In genomic region chr4:76674995-76675394, GRCh38 we compare ENCODE assay signal across 19 cellular contexts.
DNase-seq lines count a peak whose midpoint lies in the region; ATAC-seq lines count a peak whose summit lies in the region.
"Had no signal": no experiment of that assay in that cellular context is flagged by ENCODE, and none has a peak within 500 bp of the region (broad histone marks: within the 10 kb centered on the region; RNA-seq: fewer than 3 reads in every experiment).

No MANE protein-coding gene starts in this region.

- peak; percentile 73 for DNase-seq in LoVo (ENCODE audit: low spot score)
- peak; percentile 30 for DNase-seq in mucosa of gallbladder (ENCODE audit: low spot score)
- no peak for DNase-seq in T-helper 2 cell
- DNase-seq in RKO (ENCODE audit: low spot score) = no peak
- no peak for DNase-seq in amniotic stem cell (lab: John Stamatoyannopoulos, UW)
- DNase-seq: BE2C; CD4-positive, CD25-positive, alpha-beta regulatory T cell; COR-L47; DND-41; H7; NCI-H1694 treated with DMSO at 0.1 percent for 48 hours; NCI-H2081 treated with DMSO at 0.1 percent for 48 hours; NCI-H2171 treated with DMSO at 0.1 percent for 48 hours; NCI-H526; OCI-M1; Right ventricle myocardium superior had no signal

- H3K27me3 ChIP-seq in duodenal mucosa (ENCODE audit: control insufficient read depth in 1 of 2, insufficient read depth in 2 of 2, low read length in 2 of 2) = no peaks in the 10 kb centered on the region
- H3K27me3 ChIP-seq: BE2C had no signal

- peak overlapping the region; percentile 64 for H3K27ac ChIP-seq in duodenal mucosa (ENCODE audit: low read depth, low read length)

- H3K4me3 ChIP-seq in duodenal mucosa (ENCODE audit: low read depth in 1 of 2, low read length in 2 of 2) = peak overlapping the region in 1 of 2 donors; percentile 13
- H3K4me3 ChIP-seq: GM12878 had no signal

- peaks cover 15 to 22% of the 10 kb centered on the region in 2 donors for H3K4me1 ChIP-seq in duodenal mucosa (ENCODE audit: control insufficient read depth in 1 of 2, insufficient read depth in 2 of 2, low read length in 2 of 2)
- H3K4me1 ChIP-seq: BE2C had no signal

- no peaks in the 10 kb centered on the region for H3K9me3 ChIP-seq in duodenal mucosa (ENCODE audit: control insufficient read depth in 1 of 2, low read length in 2 of 2)
- H3K9me3 ChIP-seq: BE2C had no signal

- H3K36me3 ChIP-seq in duodenal mucosa (ENCODE audit: control insufficient read depth in 1 of 2, insufficient read depth in 2 of 2, low read length in 2 of 2) = no peaks in the 10 kb centered on the region
- H3K36me3 ChIP-seq: BE2C had no signal

- no peak for ATAC-seq in HG02884 (IDR thresholded peaks at IDR 0.05; ENCODE audit: unreplicated experiment)
- ATAC-seq: GM12878 had no signal

- H3K9ac ChIP-seq in duodenal mucosa (ENCODE audit: low read depth in 1 of 2, low read length in 2 of 2) = no peak overlapping the region

Comparison
In these comparisons a context has a peak if more than half of its experiments do, and no peak if none do; other contexts are left out.
1. DNase-seq: peak in LoVo (single experiment) and mucosa of gallbladder (single experiment); none in T-helper 2 cell (0 of 5), RKO (single experiment) and amniotic stem cell (single experiment).